Comparison of ENCODE assay signal across 1 cellular context in the genomic region with DNA sequence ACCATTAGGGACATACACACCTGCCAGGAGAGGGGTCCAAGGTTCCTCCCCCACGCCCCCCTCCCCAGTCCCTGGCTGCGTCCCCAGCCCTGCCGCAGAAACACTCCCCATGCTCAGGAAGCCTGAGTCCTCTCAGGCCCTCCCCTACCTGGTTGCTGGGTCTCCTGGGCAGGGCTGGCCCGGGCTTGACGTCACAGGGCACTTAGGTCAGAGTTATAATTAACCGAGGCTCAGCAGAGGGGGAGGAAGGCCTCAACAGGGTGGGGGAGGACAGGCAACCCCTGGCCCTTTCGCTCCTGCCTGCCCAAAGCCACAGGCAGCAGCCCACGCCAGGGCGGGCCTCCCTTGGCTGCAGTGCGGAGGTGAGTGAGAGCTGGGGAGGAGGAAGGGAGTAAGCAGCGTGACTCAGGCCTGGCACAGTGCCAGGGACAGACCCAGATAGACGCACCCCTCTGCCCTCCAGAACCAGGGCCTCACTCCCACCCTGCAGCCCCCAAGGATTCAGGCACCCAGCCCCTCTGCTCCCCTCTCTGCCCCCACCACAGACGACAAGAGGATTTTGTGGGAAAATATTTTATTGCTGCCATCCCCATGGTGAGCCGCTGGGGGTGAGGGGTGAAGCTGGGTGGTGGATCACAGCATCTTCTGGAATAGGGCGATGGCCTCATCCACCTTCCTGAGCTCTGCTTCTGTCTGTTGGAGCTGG.
TF ChIP-seq lines count a peak whose summit lies in the region.

A gene with protein sequence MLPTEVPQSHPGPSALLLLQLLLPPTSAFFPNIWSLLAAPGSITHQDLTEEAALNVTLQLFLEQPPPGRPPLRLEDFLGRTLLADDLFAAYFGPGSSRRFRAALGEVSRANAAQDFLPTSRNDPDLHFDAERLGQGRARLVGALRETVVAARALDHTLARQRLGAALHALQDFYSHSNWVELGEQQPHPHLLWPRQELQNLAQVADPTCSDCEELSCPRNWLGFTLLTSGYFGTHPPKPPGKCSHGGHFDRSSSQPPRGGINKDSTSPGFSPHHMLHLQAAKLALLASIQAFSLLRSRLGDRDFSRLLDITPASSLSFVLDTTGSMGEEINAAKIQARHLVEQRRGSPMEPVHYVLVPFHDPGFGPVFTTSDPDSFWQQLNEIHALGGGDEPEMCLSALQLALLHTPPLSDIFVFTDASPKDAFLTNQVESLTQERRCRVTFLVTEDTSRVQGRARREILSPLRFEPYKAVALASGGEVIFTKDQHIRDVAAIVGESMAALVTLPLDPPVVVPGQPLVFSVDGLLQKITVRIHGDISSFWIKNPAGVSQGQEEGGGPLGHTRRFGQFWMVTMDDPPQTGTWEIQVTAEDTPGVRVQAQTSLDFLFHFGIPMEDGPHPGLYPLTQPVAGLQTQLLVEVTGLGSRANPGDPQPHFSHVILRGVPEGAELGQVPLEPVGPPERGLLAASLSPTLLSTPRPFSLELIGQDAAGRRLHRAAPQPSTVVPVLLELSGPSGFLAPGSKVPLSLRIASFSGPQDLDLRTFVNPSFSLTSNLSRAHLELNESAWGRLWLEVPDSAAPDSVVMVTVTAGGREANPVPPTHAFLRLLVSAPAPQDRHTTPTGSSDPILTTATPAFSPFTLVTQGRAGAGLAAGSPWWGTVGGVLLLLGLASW (minus strand): TSS at position 368 of the 706 bp plus-strand sequence. CDS start 549 bp downstream, outside the sequence.

TF ChIP-seq in endothelial cell of umbilical vein, 7 proteins besides CTCF, POLR2A, EP300 and RAD21:
- TF ChIP-seq, protein P1, sequence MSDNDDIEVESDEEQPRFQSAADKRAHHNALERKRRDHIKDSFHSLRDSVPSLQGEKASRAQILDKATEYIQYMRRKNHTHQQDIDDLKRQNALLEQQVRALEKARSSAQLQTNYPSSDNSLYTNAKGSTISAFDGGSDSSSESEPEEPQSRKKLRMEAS (IDR thresholded peaks at IDR 0.05; ENCODE audit: insufficient read depth, insufficient read length): no peak
- TF ChIP-seq JUN (IDR thresholded peaks at IDR 0.05; ENCODE audit: borderline replicate concordance, insufficient read depth, insufficient read length, low read depth) (no peak), MYC (IDR thresholded peaks at IDR 0.05; ENCODE audit: low read depth, low read length) (no peak), POLR2AphosphoS5 (IDR thresholded peaks at IDR 0.05; ENCODE audit: insufficient read depth, low read depth, low read length) (peak; percentile 59)
